22 cellular contexts compared by ENCODE assay signal in genomic region chr14:90987140-90987539, GRCh38.
DNase-seq lines count a peak whose midpoint lies in the region; ATAC-seq, FAIRE-seq and TF ChIP-seq lines count a peak whose summit lies in the region.
"Had no signal": no experiment of that assay in that cellular context is flagged by ENCODE, and none has a peak within 500 bp of the region (broad histone marks: within the 10 kb centered on the region; RNA-seq: fewer than 3 reads in every experiment).

No MANE protein-coding gene starts in this region.

- H3K27me3 Mint-ChIP-seq in activated T-cell treated with anti-CD3 and anti-CD28 coated beads, Interleukin-2, amount 50 U/mL, for 72 hours (ENCODE audit: low read depth) = no peaks in the 10 kb centered on the region

- H3K9me1 ChIP-seq in keratinocyte (ENCODE audit: control insufficient read depth, extremely low read depth, insufficient read depth, low read length) = no peaks in the 10 kb centered on the region

- H3K9me3 ChIP-seq in keratinocyte (ENCODE audit: control insufficient read depth, low read depth, low read length) = no peaks in the 10 kb centered on the region
- H3K9me3 ChIP-seq in left lung = no peaks in the 10 kb centered on the region
- H3K9me3 ChIP-seq: A549, BE2C, MG63 had no signal

- no peak overlapping the region for H2AFZ ChIP-seq in keratinocyte (ENCODE audit: control insufficient read depth, low read length)

- dilution Hi-C loops in keratinocyte (cut with MboI; ENCODE audit: extremely low pct_ligation_motif_present, low sequenced_read_pairs) = no loop called here

- no peaks in the 10 kb centered on the region for H3K79me2 ChIP-seq in keratinocyte (ENCODE audit: control insufficient read depth, insufficient read depth, low read length)

- H4K20me1 ChIP-seq in keratinocyte (ENCODE audit: control insufficient read depth, extremely low read depth, insufficient read depth, low read length) = no peaks in the 10 kb centered on the region

- ATAC-seq in activated T-cell treated with anti-CD3 and anti-CD28 coated beads, Interleukin-2, amount 50 U/mL, for 72 hours (replicated peaks in 1 of 2) = peak in 1 of 2 donors; percentile 42
- no peak for ATAC-seq in GM19328 (IDR thresholded peaks at IDR 0.05; ENCODE audit: unreplicated experiment)
- ATAC-seq in HG03139 (IDR thresholded peaks at IDR 0.05; ENCODE audit: unreplicated experiment) = no peak
- no peak for ATAC-seq in left lung
- ATAC-seq: A549, Right ventricle myocardium inferior had no signal

- H3K9ac ChIP-seq in keratinocyte (ENCODE audit: control insufficient read depth, extremely low read depth, insufficient read depth, low read length) = no peak overlapping the region

- peak overlapping the region; percentile 91 for H3K27ac Mint-ChIP-seq in activated T-cell treated with anti-CD3 and anti-CD28 coated beads, Interleukin-2, amount 50 U/mL, for 72 hours

- TF ChIP-seq POLR2A in H54 (IDR thresholded peaks at IDR 0.05; ENCODE audit: low read depth, low read length) = no peak

- H3K36me3 Mint-ChIP-seq in activated T-cell treated with anti-CD3 and anti-CD28 coated beads, Interleukin-2, amount 50 U/mL, for 72 hours (ENCODE audit: insufficient read depth in 2 of 2) = peaks cover 5 to 8% of the 10 kb centered on the region in 2 donors

- H3K27ac ChIP-seq in keratinocyte (ENCODE audit: control insufficient read depth, insufficient read depth, low read length) (peak overlapping the region; percentile 59), left lung (no peak overlapping the region)
- H3K27ac ChIP-seq: A549 had no signal

- intact Hi-C loops in left lung (cut with DNase I) = no loop called here

- H3K4me2 ChIP-seq in keratinocyte (ENCODE audit: control insufficient read depth, extremely low read depth, insufficient read depth, low read depth, low read length) = no peak overlapping the region
- H3K4me2 ChIP-seq: A549 had no signal

- H3K4me3 ChIP-seq in keratinocyte (ENCODE audit: control insufficient read depth in 2 of 3, extremely low read depth in 1 of 3, insufficient read depth in 2 of 3, low read depth in 1 of 3, low read length in 3 of 3) (no peak overlapping the region), left lung (no peak overlapping the region)
- H3K4me3 ChIP-seq: A549, MG63 had no signal

- H3K4me1 ChIP-seq in keratinocyte (ENCODE audit: control insufficient read depth, extremely low read depth, insufficient read depth, low read length) (peaks cover 13% of the 10 kb centered on the region), left lung (no peaks in the 10 kb centered on the region)
- H3K4me1 ChIP-seq: A549, BE2C had no signal

- FAIRE-seq in H54 (lab: Jason Lieb, UNC) (peak; percentile 15), keratinocyte (lab: Jason Lieb, UNC) (no peak)
- FAIRE-seq: A549, D721Med, H1, RCC 7860 had no signal

- TF ChIP-seq CTCF in keratinocyte (optimal IDR thresholded peaks at IDR 0.05 in 1 of 3, IDR thresholded peaks at IDR 0.05 in 1 of 3, conservative IDR thresholded peaks at IDR 0.05 in 1 of 3; ENCODE audit: extremely low read depth in 1 of 3, insufficient read depth in 2 of 3, low read length in 3 of 3) (no peak), left lung (IDR thresholded peaks at IDR 0.05) (no peak)

- H3K36me3 ChIP-seq in keratinocyte (ENCODE audit: control insufficient read depth in 2 of 2, extremely low read depth in 1 of 2, insufficient read depth in 2 of 2, low read length in 2 of 2) (no peaks in the 10 kb centered on the region), left lung (no peaks in the 10 kb centered on the region)
- H3K36me3 ChIP-seq: BE2C, MG63 had no signal

- H3K4me1 Mint-ChIP-seq in activated T-cell treated with anti-CD3 and anti-CD28 coated beads, Interleukin-2, amount 50 U/mL, for 72 hours (ENCODE audit: low read depth) = peaks cover 55% of the 10 kb centered on the region

- H3K9me3 Mint-ChIP-seq in activated T-cell treated with anti-CD3 and anti-CD28 coated beads, Interleukin-2, amount 50 U/mL, for 72 hours = no peaks in the 10 kb centered on the region

- DNase-seq in activated T-cell treated with anti-CD3 and anti-CD28 coated beads, Interleukin-2, amount 50 U/mL, for 72 hours = no peak
- no peak for DNase-seq in activated T-cell treated with anti-CD3 and anti-CD28 coated beads, Interleukin-2, amount 50 U/mL, for 1 hour
- DNase-seq in H54 (ENCODE audit: insufficient read length, low spot score) (no peak), RKO (ENCODE audit: low spot score) (peak; percentile 7), keratinocyte (ENCODE audit: low read depth, low spot score) (no peak), left lung (no peak)
- DNase-seq: BE2C, DMS53, GF-D8, Karpas-422, MG63, NCI-H1417, NCI-H1694 treated with DMSO at 0.1 percent for 48 hours, NCI-H2081 treated with DMSO at 0.1 percent for 48 hours, NCI-H446 had no signal

- H3K27me3 ChIP-seq in keratinocyte (ENCODE audit: control insufficient read depth, extremely low read depth, insufficient read depth, low read length) = no peaks in the 10 kb centered on the region
- no peaks in the 10 kb centered on the region for H3K27me3 ChIP-seq in left lung
- H3K27me3 ChIP-seq: BE2C, MG63 had no signal

- H3K4me3 Mint-ChIP-seq in activated T-cell treated with anti-CD3 and anti-CD28 coated beads, Interleukin-2, amount 50 U/mL, for 72 hours = peak overlapping the region in 1 of 2 donors; percentile 21
